Comparison of ENCODE assay signal across 10 cellular contexts in genomic region chr13:20448470-20448869, GRCh38.
"Had no signal": no experiment of that assay in that cellular context is flagged by ENCODE, and none has a peak within 500 bp of the region (broad histone marks: within the 10 kb centered on the region; RNA-seq: fewer than 3 reads in every experiment).

No MANE protein-coding gene starts in this region.

- H3K4me3 ChIP-seq: GM23248 had no signal

- DNase-seq: GM23248, GOT3, H9, HCEC 1CT, HFFc6, KG1 had no signal

- H3K4me1 Mint-ChIP-seq: H9 had no signal

- FAIRE-seq: H54, HTR-8/SVneo had no signal

- H3K27ac Mint-ChIP-seq: H9, HFFc6, IgD-negative memory B cell had no signal

- H3K27ac ChIP-seq: GM23248, HL-60 had no signal

- H3K4me3 Mint-ChIP-seq: H9, HFFc6 had no signal

- H2AFZ ChIP-seq: GM23248 had no signal

- H3K9ac ChIP-seq: GM23248 had no signal
